Comparison of ENCODE assay signal across 9 cellular contexts in genomic region chr13:91078093-91078679, GRCh38.
A peak's percentile ranks its signal among the peaks of the same experiment; 100 is the strongest.
DNase-seq lines count a peak whose midpoint lies in the region; ATAC-seq and TF ChIP-seq lines count a peak whose summit lies in the region.
"Had no signal": no experiment of that assay in that cellular context is flagged by ENCODE, and none has a peak within 500 bp of the region (broad histone marks: within the 10 kb centered on the region; RNA-seq: fewer than 3 reads in every experiment).

No MANE protein-coding gene starts in this region.

- peak; percentile 10 for DNase-seq in NCI-H146 (lab: John Stamatoyannopoulos, UW)
- DNase-seq in NCI-H146 treated with DMSO at 0.1 percent for 48 hours (lab: John Stamatoyannopoulos, UW; ENCODE audit: unreplicated experiment) = no peak
- DNase-seq in NCI-H2227 (lab: John Stamatoyannopoulos, UW; ENCODE audit: unreplicated experiment) = peak; percentile 13
- DNase-seq in T47D (ENCODE audit: low read depth in 1 of 2, low spot score in 1 of 2) = peak; percentile 5 to 33
- DNase-seq in psoas muscle = no peak
- no peak for DNase-seq in activated CD8-positive, alpha-beta memory T cell treated with anti-CD3 and anti-CD28 coated beads, Interleukin-2, amount 50 U/mL, for 48 hours
- no peak for DNase-seq in H4 (ENCODE audit: low spot score)
- DNase-seq: NCI-H1105 had no signal

- no peaks in the 10 kb centered on the region for H3K9me3 ChIP-seq in psoas muscle

- 27 to 36% (median 32%) methylated on average over 4 of the region's 4 CpGs for WGBS in psoas muscle, 3 donors

- H3K27ac ChIP-seq in psoas muscle = no peak overlapping the region

- in situ Hi-C loops in T47D (cut with HindIII; ENCODE audit: low pct_unique_long_range_greater_than_20kb, low sequenced_read_pairs) = no loop called here

- no peak for ATAC-seq in psoas muscle
- no peak for ATAC-seq in GM19397 (IDR thresholded peaks at IDR 0.05; ENCODE audit: unreplicated experiment)

- H3K27me3 ChIP-seq in psoas muscle (ENCODE audit: insufficient read depth in 3 of 3, low read length in 2 of 3) = peaks cover 0 to 2% (median 0%) of the 10 kb centered on the region in 3 donors

- H3K4me3 ChIP-seq in psoas muscle = no peak overlapping the region

- TF ChIP-seq CTCF in psoas muscle (IDR thresholded peaks at IDR 0.05) = peak; percentile 4

- H3K36me3 ChIP-seq in psoas muscle (ENCODE audit: insufficient read depth in 1 of 2, low read depth in 1 of 2) = no peaks in the 10 kb centered on the region

- H3K4me1 ChIP-seq in psoas muscle = no peaks in the 10 kb centered on the region

- intact Hi-C loops in psoas muscle (cut with DNase I) = no loop called here

Comparison
In these comparisons a context has a peak if more than half of its experiments do, and no peak if none do; other contexts are left out.
1. DNase-seq: peak in NCI-H146 (single experiment), NCI-H2227 (single experiment) and T47D (2 of 2); none in NCI-H146 treated with DMSO at 0.1 percent for 48 hours (single experiment), psoas muscle (0 of 2), activated CD8-positive, alpha-beta memory T cell treated with anti-CD3 and anti-CD28 coated beads, Interleukin-2, amount 50 U/mL, for 48 hours (single experiment) and H4 (single experiment).